ENCODE assay signal across 9 cellular contexts in genomic region chr20:17481661-17482060, GRCh38. TPM values are rescaled to one million over a fixed set of nuclear protein-coding genes. Genes with fewer than 3 reads are reported as not detected.
"Had no signal": no experiment of that assay in that cellular context is flagged by ENCODE, and none has a peak within 500 bp of the region (broad histone marks: within the 10 kb centered on the region; RNA-seq: fewer than 3 reads in every experiment).

No MANE protein-coding gene starts in this region.

- H3K27ac Mint-ChIP-seq: HFFc6 had no signal

- H3K27ac ChIP-seq: GM23248, HL-60 had no signal

- H3K4me1 ChIP-seq: HAP-1 had no signal

- H3K9me3 ChIP-seq: HAP-1 had no signal

- H3K4me3 Mint-ChIP-seq: HFFc6, IgD-negative memory B cell had no signal

- DNase-seq: GM23248, GOT3, H7, HFFc6, KBM-7 had no signal

- H3K36me3 ChIP-seq: HAP-1 had no signal

- H3K4me3 ChIP-seq: GM23248, HAP-1 had no signal

- H3K9me3 Mint-ChIP-seq: HFFc6, IgD-negative memory B cell had no signal

- H3K36me3 Mint-ChIP-seq: IgD-negative memory B cell had no signal

- ATAC-seq: HCT116 had no signal

RNA-seq across cellular contexts. Expression of gene BFSP1, which starts 49.5 kb away (rescaled TPM):
- polyA plus RNA-seq: IgD-negative memory B cell had no signal
